ENCODE assay signal across 1 cellular context in the genomic region with DNA sequence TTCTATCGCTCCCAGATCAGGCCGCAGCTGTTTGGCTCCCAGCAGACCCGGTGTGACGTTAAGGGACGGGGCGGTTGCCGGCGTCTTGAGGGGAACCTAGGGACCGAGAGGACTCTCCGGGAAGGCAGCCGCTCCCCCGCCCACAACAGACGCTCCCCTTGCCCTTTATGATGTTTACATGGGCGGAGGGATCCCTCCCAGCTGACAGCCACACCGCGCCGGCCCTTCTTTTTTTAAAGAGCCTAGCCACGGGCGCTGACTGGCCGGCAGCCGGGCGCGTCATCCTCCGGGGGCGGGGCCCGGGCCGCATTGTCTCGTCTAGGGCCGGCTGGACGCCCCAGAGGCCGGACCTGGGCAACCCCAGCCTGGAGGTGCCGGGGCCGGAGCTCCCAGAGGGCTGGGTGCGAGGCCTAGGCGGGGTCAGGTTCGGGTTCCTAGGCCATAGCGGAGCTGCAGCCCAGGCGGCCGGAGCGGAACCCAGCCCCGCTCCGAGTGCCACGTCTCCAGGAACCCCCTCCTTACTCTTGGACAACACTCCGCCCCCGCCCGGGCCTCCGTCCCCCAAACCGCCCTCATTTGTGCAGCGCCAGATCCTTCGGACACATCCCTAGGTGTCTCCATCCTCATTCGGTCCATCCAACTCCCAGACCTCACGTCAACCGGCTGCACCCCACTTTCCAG.
TF ChIP-seq lines count a peak whose summit lies in the region.

Gene PCAT6, plus strand, starts transcription at position 340 of the 681 bp plus-strand sequence.

TF ChIP-seq in HepG2, 621 proteins besides CTCF, POLR2A, EP300 and RAD21 (continued from another document and continues in another):
- TF ChIP-seq ZNF710 (CRISPR knock-in tag; IDR thresholded peaks at IDR 0.05; ENCODE audit: borderline replicate concordance): peak; percentile 53; the same call in 1 of the 2 replicates
- no peak; the same call in 1 of the 2 replicates for TF ChIP-seq NKX3-1 (CRISPR knock-in tag; IDR thresholded peaks at IDR 0.05)
- peak; percentile 88 for TF ChIP-seq HNRNPK (IDR thresholded peaks at IDR 0.05; ENCODE audit: low read depth, low read length, poor library complexity, severe bottlenecking)
- TF ChIP-seq CREB1 (IDR thresholded peaks at IDR 0.05): peak; percentile 82
- peak; percentile 92 for TF ChIP-seq CREB1 (CRISPR knock-in tag; IDR thresholded peaks at IDR 0.05)
- 0 out of 2 replicates have a peak, but pooled peaks have one; percentile 35 for TF ChIP-seq ZNF136 (CRISPR knock-in tag; IDR thresholded peaks at IDR 0.05; ENCODE audit: low read depth)
- TF ChIP-seq ZNF33B (CRISPR knock-in tag; IDR thresholded peaks at IDR 0.05): no peak
- no peak for TF ChIP-seq SRY (CRISPR knock-in tag; IDR thresholded peaks at IDR 0.05)
- TF ChIP-seq NCOA5 (CRISPR knock-in tag; IDR thresholded peaks at IDR 0.05): no peak
- peak; percentile 85; the same call in 1 of the 2 replicates for TF ChIP-seq KLF12 (CRISPR knock-in tag; IDR thresholded peaks at IDR 0.05; ENCODE audit: borderline replicate concordance)
- peak; percentile 52; the same call in 1 of the 2 replicates for TF ChIP-seq ZNF335 (CRISPR knock-in tag; IDR thresholded peaks at IDR 0.05)
- peak; percentile 50; the same call in 1 of the 2 replicates for TF ChIP-seq ZNF362 (CRISPR knock-in tag; IDR thresholded peaks at IDR 0.05; ENCODE audit: borderline replicate concordance)
- TF ChIP-seq, protein P1, sequence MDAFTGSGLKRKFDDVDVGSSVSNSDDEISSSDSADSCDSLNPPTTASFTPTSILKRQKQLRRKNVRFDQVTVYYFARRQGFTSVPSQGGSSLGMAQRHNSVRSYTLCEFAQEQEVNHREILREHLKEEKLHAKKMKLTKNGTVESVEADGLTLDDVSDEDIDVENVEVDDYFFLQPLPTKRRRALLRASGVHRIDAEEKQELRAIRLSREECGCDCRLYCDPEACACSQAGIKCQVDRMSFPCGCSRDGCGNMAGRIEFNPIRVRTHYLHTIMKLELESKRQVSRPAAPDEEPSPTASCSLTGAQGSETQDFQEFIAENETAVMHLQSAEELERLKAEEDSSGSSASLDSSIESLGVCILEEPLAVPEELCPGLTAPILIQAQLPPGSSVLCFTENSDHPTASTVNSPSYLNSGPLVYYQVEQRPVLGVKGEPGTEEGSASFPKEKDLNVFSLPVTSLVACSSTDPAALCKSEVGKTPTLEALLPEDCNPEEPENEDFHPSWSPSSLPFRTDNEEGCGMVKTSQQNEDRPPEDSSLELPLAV (CRISPR knock-in tag; conservative IDR thresholded peaks at IDR 0.05; ENCODE audit: low read depth): no peak
- TF ChIP-seq, protein P2, sequence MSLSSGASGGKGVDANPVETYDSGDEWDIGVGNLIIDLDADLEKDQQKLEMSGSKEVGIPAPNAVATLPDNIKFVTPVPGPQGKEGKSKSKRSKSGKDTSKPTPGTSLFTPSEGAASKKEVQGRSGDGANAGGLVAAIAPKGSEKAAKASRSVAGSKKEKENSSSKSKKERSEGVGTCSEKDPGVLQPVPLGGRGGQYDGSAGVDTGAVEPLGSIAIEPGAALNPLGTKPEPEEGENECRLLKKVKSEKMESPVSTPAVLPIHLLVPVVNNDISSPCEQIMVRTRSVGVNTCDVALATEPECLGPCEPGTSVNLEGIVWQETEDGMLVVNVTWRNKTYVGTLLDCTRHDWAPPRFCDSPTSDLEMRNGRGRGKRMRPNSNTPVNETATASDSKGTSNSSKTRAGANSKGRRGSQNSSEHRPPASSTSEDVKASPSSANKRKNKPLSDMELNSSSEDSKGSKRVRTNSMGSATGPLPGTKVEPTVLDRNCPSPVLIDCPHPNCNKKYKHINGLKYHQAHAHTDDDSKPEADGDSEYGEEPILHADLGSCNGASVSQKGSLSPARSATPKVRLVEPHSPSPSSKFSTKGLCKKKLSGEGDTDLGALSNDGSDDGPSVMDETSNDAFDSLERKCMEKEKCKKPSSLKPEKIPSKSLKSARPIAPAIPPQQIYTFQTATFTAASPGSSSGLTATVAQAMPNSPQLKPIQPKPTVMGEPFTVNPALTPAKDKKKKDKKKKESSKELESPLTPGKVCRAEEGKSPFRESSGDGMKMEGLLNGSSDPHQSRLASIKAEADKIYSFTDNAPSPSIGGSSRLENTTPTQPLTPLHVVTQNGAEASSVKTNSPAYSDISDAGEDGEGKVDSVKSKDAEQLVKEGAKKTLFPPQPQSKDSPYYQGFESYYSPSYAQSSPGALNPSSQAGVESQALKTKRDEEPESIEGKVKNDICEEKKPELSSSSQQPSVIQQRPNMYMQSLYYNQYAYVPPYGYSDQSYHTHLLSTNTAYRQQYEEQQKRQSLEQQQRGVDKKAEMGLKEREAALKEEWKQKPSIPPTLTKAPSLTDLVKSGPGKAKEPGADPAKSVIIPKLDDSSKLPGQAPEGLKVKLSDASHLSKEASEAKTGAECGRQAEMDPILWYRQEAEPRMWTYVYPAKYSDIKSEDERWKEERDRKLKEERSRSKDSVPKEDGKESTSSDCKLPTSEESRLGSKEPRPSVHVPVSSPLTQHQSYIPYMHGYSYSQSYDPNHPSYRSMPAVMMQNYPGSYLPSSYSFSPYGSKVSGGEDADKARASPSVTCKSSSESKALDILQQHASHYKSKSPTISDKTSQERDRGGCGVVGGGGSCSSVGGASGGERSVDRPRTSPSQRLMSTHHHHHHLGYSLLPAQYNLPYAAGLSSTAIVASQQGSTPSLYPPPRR (CRISPR knock-in tag; IDR thresholded peaks at IDR 0.05; ENCODE audit: borderline replicate concordance): no peak
- TF ChIP-seq ZBTB25 (CRISPR knock-in tag; IDR thresholded peaks at IDR 0.05): peak; percentile 53; the same call in 1 of the 2 replicates
- no peak for TF ChIP-seq TOE1 (CRISPR knock-in tag; IDR thresholded peaks at IDR 0.05)
- TF ChIP-seq RFXANK (CRISPR knock-in tag; IDR thresholded peaks at IDR 0.05): peak; percentile 83; the same call in 1 of the 2 replicates
- TF ChIP-seq TFAP4 (IDR thresholded peaks at IDR 0.05; ENCODE audit: borderline replicate concordance, low read depth): peak; percentile 100
- peak; percentile 85 for TF ChIP-seq CHD2 (IDR thresholded peaks at IDR 0.05; ENCODE audit: low read depth, low read length)
- no peak; the same call in 1 of the 2 replicates for TF ChIP-seq ZNF12 (CRISPR knock-in tag; IDR thresholded peaks at IDR 0.05)
- no peak for TF ChIP-seq SP140L (CRISPR knock-in tag; IDR thresholded peaks at IDR 0.05; ENCODE audit: borderline replicate concordance)
- TF ChIP-seq, protein P3, sequence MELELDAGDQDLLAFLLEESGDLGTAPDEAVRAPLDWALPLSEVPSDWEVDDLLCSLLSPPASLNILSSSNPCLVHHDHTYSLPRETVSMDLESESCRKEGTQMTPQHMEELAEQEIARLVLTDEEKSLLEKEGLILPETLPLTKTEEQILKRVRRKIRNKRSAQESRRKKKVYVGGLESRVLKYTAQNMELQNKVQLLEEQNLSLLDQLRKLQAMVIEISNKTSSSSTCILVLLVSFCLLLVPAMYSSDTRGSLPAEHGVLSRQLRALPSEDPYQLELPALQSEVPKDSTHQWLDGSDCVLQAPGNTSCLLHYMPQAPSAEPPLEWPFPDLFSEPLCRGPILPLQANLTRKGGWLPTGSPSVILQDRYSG (CRISPR knock-in tag; IDR thresholded peaks at IDR 0.05): no peak
- no peak for TF ChIP-seq ZKSCAN1 (IDR thresholded peaks at IDR 0.05; ENCODE audit: low read length)
- peak; percentile 71; the same call in 1 of the 2 replicates for TF ChIP-seq ISL2 (CRISPR knock-in tag; IDR thresholded peaks at IDR 0.05)
- no peak for TF ChIP-seq ZNF503 (CRISPR knock-in tag; IDR thresholded peaks at IDR 0.05)
- peak; percentile 87; the same call in 1 of the 2 replicates for TF ChIP-seq FOXJ3 (CRISPR knock-in tag; IDR thresholded peaks at IDR 0.05; ENCODE audit: borderline replicate concordance)
- TF ChIP-seq JARID2 (CRISPR knock-in tag; IDR thresholded peaks at IDR 0.05; ENCODE audit: insufficient replicate concordance): peak; percentile 51
- no peak for TF ChIP-seq MLXIP (CRISPR knock-in tag; IDR thresholded peaks at IDR 0.05; ENCODE audit: borderline replicate concordance)
- peak; percentile 58; the same call in 1 of the 2 replicates for TF ChIP-seq CREM (IDR thresholded peaks at IDR 0.05)
- TF ChIP-seq CREM (CRISPR knock-in tag; IDR thresholded peaks at IDR 0.05): no peak
- TF ChIP-seq, protein P4, sequence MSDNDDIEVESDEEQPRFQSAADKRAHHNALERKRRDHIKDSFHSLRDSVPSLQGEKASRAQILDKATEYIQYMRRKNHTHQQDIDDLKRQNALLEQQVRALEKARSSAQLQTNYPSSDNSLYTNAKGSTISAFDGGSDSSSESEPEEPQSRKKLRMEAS (IDR thresholded peaks at IDR 0.05): peak; percentile 87
- peak; percentile 56; the same call in 1 of the 2 replicates for TF ChIP-seq RXRB (CRISPR knock-in tag; IDR thresholded peaks at IDR 0.05; ENCODE audit: borderline replicate concordance)
- TF ChIP-seq, protein P5, sequence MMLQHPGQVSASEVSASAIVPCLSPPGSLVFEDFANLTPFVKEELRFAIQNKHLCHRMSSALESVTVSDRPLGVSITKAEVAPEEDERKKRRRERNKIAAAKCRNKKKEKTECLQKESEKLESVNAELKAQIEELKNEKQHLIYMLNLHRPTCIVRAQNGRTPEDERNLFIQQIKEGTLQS (CRISPR knock-in tag; IDR thresholded peaks at IDR 0.05): no peak
- no peak for TF ChIP-seq DR1 (CRISPR knock-in tag; IDR thresholded peaks at IDR 0.05)
- TF ChIP-seq, protein P6, sequence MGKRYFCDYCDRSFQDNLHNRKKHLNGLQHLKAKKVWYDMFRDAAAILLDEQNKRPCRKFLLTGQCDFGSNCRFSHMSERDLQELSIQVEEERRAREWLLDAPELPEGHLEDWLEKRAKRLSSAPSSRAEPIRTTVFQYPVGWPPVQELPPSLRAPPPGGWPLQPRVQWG (CRISPR knock-in tag; IDR thresholded peaks at IDR 0.05; ENCODE audit: borderline replicate concordance, low read depth): 0 out of 2 replicates have a peak, but pooled peaks have one; percentile 19
- TF ChIP-seq NFYB (CRISPR knock-in tag; IDR thresholded peaks at IDR 0.05): peak; percentile 84
- TF ChIP-seq KMT2A (CRISPR knock-in tag; IDR thresholded peaks at IDR 0.05): peak; percentile 72; the same call in 1 of the 2 replicates
